21 cellular contexts compared by ENCODE assay signal in genomic region chr6:37971711-37972410, GRCh38.
DNase-seq lines count a peak whose midpoint lies in the region; ATAC-seq and TF ChIP-seq lines count a peak whose summit lies in the region.
"Had no signal": no experiment of that assay in that cellular context is flagged by ENCODE, and none has a peak within 500 bp of the region (broad histone marks: within the 10 kb centered on the region; RNA-seq: fewer than 3 reads in every experiment).

No MANE protein-coding gene starts in this region.

- H3K4me3 ChIP-seq in CD4-positive, CD25-positive, alpha-beta regulatory T cell (ENCODE audit: low read depth, low read length), result peak overlapping the region; percentile 14
- H3K4me3 ChIP-seq: body of pancreas, PC-9, suprapubic skin had no signal

- peak overlapping the region in 2 of 3 donors; percentile 34 to 71 for H3K27ac Mint-ChIP-seq in CD4-positive, CD25-positive, alpha-beta regulatory T cell
- peak overlapping the region; percentile 62 to 83 for H3K27ac Mint-ChIP-seq in effector memory CD8-positive, alpha-beta T cell
- peak overlapping the region; percentile 77 to 84 for H3K27ac Mint-ChIP-seq in natural killer cell
- H3K27ac Mint-ChIP-seq: activated CD4-positive, alpha-beta T cell treated with anti-CD3 and anti-CD28 coated beads, Interleukin-2, amount 10 ng/mL, durations not matched to agents 7 days and 5 days; activated naive CD4-positive, alpha-beta T cell treated with anti-CD3 and anti-CD28 coated beads, Interleukin-2, amount 50 U/mL, for 24 hours; dendritic cell treated with granulocyte-macrophage colony-stimulating factor and Interleukin-4, amounts not matched to agents 40 ng/mL and 50 ng/mL, for 4 days had no signal

- peaks cover 11% of the 10 kb centered on the region for H3K4me1 ChIP-seq in CD4-positive, CD25-positive, alpha-beta regulatory T cell (ENCODE audit: control insufficient read depth, insufficient read depth, low read length, poor library complexity, severe bottlenecking)
- H3K4me1 ChIP-seq: BE2C, body of pancreas, suprapubic skin had no signal

- H3K27me3 Mint-ChIP-seq in CD4-positive, CD25-positive, alpha-beta regulatory T cell, result no peaks in the 10 kb centered on the region
- H3K27me3 Mint-ChIP-seq in effector memory CD8-positive, alpha-beta T cell, result no peaks in the 10 kb centered on the region
- H3K27me3 Mint-ChIP-seq in natural killer cell (ENCODE audit: low read depth in 2 of 2), result no peaks in the 10 kb centered on the region
- H3K27me3 Mint-ChIP-seq: activated CD4-positive, alpha-beta T cell treated with anti-CD3 and anti-CD28 coated beads, Interleukin-2, amount 10 ng/mL, durations not matched to agents 7 days and 5 days; activated naive CD4-positive, alpha-beta T cell treated with anti-CD3 and anti-CD28 coated beads, Interleukin-2, amount 50 U/mL, for 24 hours; dendritic cell treated with granulocyte-macrophage colony-stimulating factor and Interleukin-4, amounts not matched to agents 40 ng/mL and 50 ng/mL, for 4 days had no signal

- no peak for DNase-seq in CD4-positive, CD25-positive, alpha-beta regulatory T cell
- no peak for DNase-seq in effector memory CD8-positive, alpha-beta T cell
- DNase-seq in natural killer cell, result no peak
- no peak for DNase-seq in stimulated activated CD4-positive, alpha-beta T cell treated with anti-CD3 and anti-CD28 coated beads, Interleukin-12 subunit alpha, Interleukin-12 subunit beta, amount 100 ng/mL, for 4 hours
- DNase-seq in hypothalamus (lab: John Stamatoyannopoulos, UW), result no peak
- no peak for DNase-seq in stimulated activated CD4-positive, alpha-beta T cell treated with anti-CD3 and anti-CD28 coated beads, Interleukin-2, amount 100 ng/mL, for 24 hours
- DNase-seq: activated CD4-positive, alpha-beta T cell treated with anti-CD3 and anti-CD28 coated beads, Interleukin-2, amount 10 ng/mL, durations not matched to agents 7 days and 5 days; activated T-cell treated with anti-CD3 and anti-CD28 coated beads, Interleukin-2, amount 50 U/mL, for 1 hour; BE2C; body of pancreas; DMS153; NCI-H2081; NCI-H510A; PC-9; right cardiac atrium; SK-N-SH; stimulated activated CD4-positive, alpha-beta T cell treated with anti-CD3 and anti-CD28 coated beads, Interleukin-1b, Interleukin-23, amount 100 ng/mL, for 48 hours had no signal

- H3K36me3 ChIP-seq in CD4-positive, CD25-positive, alpha-beta regulatory T cell (ENCODE audit: control insufficient read depth, insufficient read depth, low read length), result no peaks in the 10 kb centered on the region
- no peaks in the 10 kb centered on the region for H3K36me3 ChIP-seq in KOPT-K1 (ENCODE audit: insufficient read depth, low read length)
- H3K36me3 ChIP-seq: BE2C, suprapubic skin had no signal

- H3K27me3 ChIP-seq in CD4-positive, CD25-positive, alpha-beta regulatory T cell (ENCODE audit: control insufficient read depth, insufficient read depth, low read length), result no peaks in the 10 kb centered on the region
- H3K27me3 ChIP-seq: BE2C, body of pancreas, suprapubic skin had no signal

- no peak for ATAC-seq in CD4-positive, CD25-positive, alpha-beta regulatory T cell (ENCODE audit: low read depth in 2 of 2)
- ATAC-seq in effector memory CD8-positive, alpha-beta T cell (replicated peaks), result no peak
- ATAC-seq in natural killer cell, result peak in 2 of 3 donors; percentile 12 to 45
- ATAC-seq: body of pancreas had no signal

- peaks cover 28% of the 10 kb centered on the region for H3K36me3 Mint-ChIP-seq in CD4-positive, CD25-positive, alpha-beta regulatory T cell
- no peaks in the 10 kb centered on the region for H3K36me3 Mint-ChIP-seq in effector memory CD8-positive, alpha-beta T cell (ENCODE audit: insufficient read depth)
- H3K36me3 Mint-ChIP-seq in natural killer cell, result no peaks in the 10 kb centered on the region

- H3K9me3 ChIP-seq in CD4-positive, CD25-positive, alpha-beta regulatory T cell (ENCODE audit: control insufficient read depth in 2 of 2, low read length in 2 of 2), result peaks cover 7 to 16% of the 10 kb centered on the region in 2 experiments
- peaks cover 33% of the 10 kb centered on the region for H3K9me3 ChIP-seq in KOPT-K1 (ENCODE audit: insufficient read depth, low read length, poor library complexity, severe bottlenecking)
- H3K9me3 ChIP-seq: BE2C, suprapubic skin had no signal

- H3K27ac ChIP-seq in CD4-positive, CD25-positive, alpha-beta regulatory T cell (ENCODE audit: insufficient read depth, low read length, poor library complexity, severe bottlenecking), result no peak overlapping the region
- peak overlapping the region; percentile 32 for H3K27ac ChIP-seq in KOPT-K1 (ENCODE audit: low read depth, low read length, poor library complexity, severe bottlenecking)
- H3K27ac ChIP-seq: body of pancreas, PC-9, suprapubic skin had no signal

- H3K4me3 Mint-ChIP-seq in CD4-positive, CD25-positive, alpha-beta regulatory T cell, result peak overlapping the region in 2 of 4 donors; percentile 28 to 44
- peak overlapping the region in 1 of 2 donors; percentile 28 for H3K4me3 Mint-ChIP-seq in effector memory CD8-positive, alpha-beta T cell
- peak overlapping the region; percentile 67 for H3K4me3 Mint-ChIP-seq in natural killer cell
- H3K4me3 Mint-ChIP-seq: activated CD4-positive, alpha-beta T cell treated with anti-CD3 and anti-CD28 coated beads, Interleukin-2, amount 10 ng/mL, durations not matched to agents 7 days and 5 days; activated naive CD4-positive, alpha-beta T cell treated with anti-CD3 and anti-CD28 coated beads, Interleukin-2, amount 50 U/mL, for 24 hours; dendritic cell treated with granulocyte-macrophage colony-stimulating factor and Interleukin-4, amounts not matched to agents 40 ng/mL and 50 ng/mL, for 4 days had no signal

- intact Hi-C loops in natural killer cell (cut with micrococcal nuclease), result no loop called here

- no peak for TF ChIP-seq CTCF in natural killer cell (IDR thresholded peaks at IDR 0.05)

- peaks cover 0 to 17% (median 4%) of the 10 kb centered on the region in 7 donors for H3K9me3 Mint-ChIP-seq in CD4-positive, CD25-positive, alpha-beta regulatory T cell
- H3K9me3 Mint-ChIP-seq in effector memory CD8-positive, alpha-beta T cell, result no peaks in the 10 kb centered on the region
- H3K9me3 Mint-ChIP-seq in natural killer cell, result no peaks in the 10 kb centered on the region

- peaks cover 28 to 57% (median 48%) of the 10 kb centered on the region in 4 donors for H3K4me1 Mint-ChIP-seq in CD4-positive, CD25-positive, alpha-beta regulatory T cell
- peaks cover 21 to 60% of the 10 kb centered on the region in 2 donors for H3K4me1 Mint-ChIP-seq in effector memory CD8-positive, alpha-beta T cell (ENCODE audit: low read depth in 2 of 2)
- H3K4me1 Mint-ChIP-seq in natural killer cell, result peaks cover 59 to 61% of the 10 kb centered on the region in 2 donors

Comparison
In these comparisons a context has a peak if more than half of its experiments do, and no peak if none do; other contexts are left out.
1. ATAC-seq: peak in natural killer cell (2 of 3); none in CD4-positive, CD25-positive, alpha-beta regulatory T cell (0 of 2) and effector memory CD8-positive, alpha-beta T cell (single experiment).
2. Peak in every context shown above with its lines, with median percentiles within 50 percentile points of each other: H3K27ac Mint-ChIP-seq.